In the genomic region with DNA sequence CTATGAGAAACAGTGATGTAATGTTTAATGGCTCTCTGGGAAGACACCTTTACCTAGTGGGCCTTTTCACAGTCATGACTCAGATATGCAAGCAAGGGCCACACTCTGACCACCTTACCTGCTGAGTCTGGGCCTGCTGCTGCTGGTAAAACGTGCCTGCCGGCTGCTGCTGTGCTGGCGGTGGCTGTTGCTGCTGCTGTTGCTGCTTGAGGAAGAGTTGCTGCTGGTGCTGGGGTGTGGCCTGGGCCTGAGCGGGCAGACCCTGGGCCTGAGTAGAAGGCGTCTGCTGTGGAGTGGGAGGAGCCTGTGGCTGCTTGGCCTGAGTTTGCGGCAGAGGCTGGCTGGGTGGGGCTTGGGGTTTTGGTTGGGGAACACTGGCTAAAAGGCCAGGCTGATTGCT, we compare ENCODE assay signal across 16 cellular contexts.
DNase-seq lines count a peak whose midpoint lies in the region; ATAC-seq and TF ChIP-seq lines count a peak whose summit lies in the region.
"Had no signal": no experiment of that assay in that cellular context is flagged by ENCODE, and none has a peak within 500 bp of the region (broad histone marks: within the 10 kb centered on the region; RNA-seq: fewer than 3 reads in every experiment).

No MANE protein-coding gene starts in this region.

- H3K4ac ChIP-seq in H9 (ENCODE audit: low read depth, low read length): no peak overlapping the region

- DNase-seq in CD4-positive, alpha-beta T cell: no peak
- DNase-seq in H9: peak; percentile 94
- DNase-seq in endodermal cell: peak; percentile 92
- DNase-seq in mucosa of descending colon: peak; percentile 61 to 81 (median 78)
- DNase-seq in suprapubic skin (ENCODE audit: low spot score in 2 of 2): no peak
- DNase-seq in cerebellar nuclear complex (lab: John Stamatoyannopoulos, UW): no peak
- no peak for DNase-seq in dorsolateral prefrontal cortex
- DNase-seq: anterior cingulate cortex; effector memory CD4-positive, alpha-beta T cell; heart right ventricle; NCI-H1436 treated with DMSO at 0.1 percent for 48 hours; NCI-H524; RPMI8226; T-helper 9 cell had no signal

- no peak overlapping the region for H4K91ac ChIP-seq in H9 (ENCODE audit: insufficient read length, low read depth, low read length)

- H3K23me2 ChIP-seq in H9 (ENCODE audit: insufficient read length, low read depth, low read length, poor library complexity, severe bottlenecking): no peaks in the 10 kb centered on the region

- H2BK12ac ChIP-seq in H9 (ENCODE audit: insufficient read length, low read depth, low read length): no peak overlapping the region

- H3K27me3 ChIP-seq in CD4-positive, alpha-beta T cell (ENCODE audit: control insufficient read depth, insufficient read depth, low read length): no peaks in the 10 kb centered on the region
- H3K27me3 ChIP-seq in H9 (ENCODE audit: insufficient read depth, low read length) (no peaks in the 10 kb centered on the region), endodermal cell (ENCODE audit: control insufficient read depth, insufficient read depth, low read length, poor library complexity, severe bottlenecking) (no peaks in the 10 kb centered on the region), suprapubic skin (no peaks in the 10 kb centered on the region), dorsolateral prefrontal cortex (no peaks in the 10 kb centered on the region)
- H3K27me3 ChIP-seq: BLaER1 treated with 17β-estradiol and CSF1 and Interleukin-3, amounts not matched to agents 10 nM and 100 nM; heart right ventricle had no signal

- CTCF ChIA-PET in CD4-positive, alpha-beta T cell (lab: Charles Lee): no interaction called here

- no peak overlapping the region for H3K27ac ChIP-seq in CD4-positive, alpha-beta T cell (ENCODE audit: low read depth, low read length)
- no peak overlapping the region for H3K27ac ChIP-seq in H9 (ENCODE audit: insufficient read length, low read depth, low read length)
- H3K27ac ChIP-seq in endodermal cell (ENCODE audit: low read depth, low read length): no peak overlapping the region
- H3K27ac ChIP-seq in suprapubic skin: no peak overlapping the region
- peak overlapping the region in 2 of 59 donors; percentile 5 for H3K27ac ChIP-seq in dorsolateral prefrontal cortex
- H3K27ac ChIP-seq: BLaER1 treated with 17β-estradiol and CSF1 and Interleukin-3, amounts not matched to agents 10 nM and 100 nM; heart right ventricle had no signal

- H2BK20ac ChIP-seq in H9 (ENCODE audit: low read depth, low read length, poor library complexity, severe bottlenecking): no peak overlapping the region

- H2AFZ ChIP-seq in H9 (ENCODE audit: low read length): no peak overlapping the region

- H3K14ac ChIP-seq in H9 (ENCODE audit: insufficient read depth, low read length): no peak overlapping the region

- peak overlapping the region; percentile 58 for H3K27ac Mint-ChIP-seq in CD4-positive, alpha-beta T cell
- H3K27ac Mint-ChIP-seq in H9: peak overlapping the region; percentile 48 to 94 (median 89); a peak in 4 of 7 replicates
- peak overlapping the region; percentile 56 for H3K27ac Mint-ChIP-seq in endodermal cell

- no peak overlapping the region for H3K4me3 Mint-ChIP-seq in CD4-positive, alpha-beta T cell
- H3K4me3 Mint-ChIP-seq in H9 (no peak overlapping the region), endodermal cell (no peak overlapping the region)

- no peak overlapping the region for H3K18ac ChIP-seq in H9 (ENCODE audit: insufficient read length, low read depth, low read length)

- no CpG with 5 or more reads among the region's 6 CpGs for WGBS in H9 (ENCODE audit: extremely low coverage, insufficient read length, low lambda C conversion rate)
- 72 to 82% methylated on average over 2 to 6 of the region's 6 CpGs for WGBS in endodermal cell (ENCODE audit: insufficient coverage in 1 of 2, insufficient read length in 1 of 2), 2 experiments
- WGBS in suprapubic skin: 60% methylated on average over 2 of the region's 6 CpGs

- no peaks in the 10 kb centered on the region for H4K20me1 ChIP-seq in H9 (ENCODE audit: control insufficient read depth, insufficient read depth, insufficient read length)

- intact Hi-C loops in CD4-positive, alpha-beta T cell (cut with DNase I, micrococcal nuclease): no loop called here
- intact Hi-C loops in mucosa of descending colon (cut with DNase I, micrococcal nuclease) (no loop called here), dorsolateral prefrontal cortex (cut with DNase I) (no loop called here)

- H3K27me3 Mint-ChIP-seq in CD4-positive, alpha-beta T cell: no peaks in the 10 kb centered on the region
- no peaks in the 10 kb centered on the region for H3K27me3 Mint-ChIP-seq in H9 (ENCODE audit: low read depth)
- no peaks in the 10 kb centered on the region for H3K27me3 Mint-ChIP-seq in endodermal cell (ENCODE audit: insufficient read depth)

- no peak for ATAC-seq in CD4-positive, alpha-beta T cell (ENCODE audit: poor library complexity)
- ATAC-seq in mucosa of descending colon (peak; percentile 94), HG02759 (IDR thresholded peaks at IDR 0.05; ENCODE audit: unreplicated experiment) (no peak)

- no peaks in the 10 kb centered on the region for H3K4me1 ChIP-seq in H9 (ENCODE audit: insufficient read depth, low read length)
- H3K4me1 ChIP-seq in endodermal cell (ENCODE audit: control insufficient read depth, insufficient read depth, low read length): no peaks in the 10 kb centered on the region
- peaks cover 4% of the 10 kb centered on the region for H3K4me1 ChIP-seq in mucosa of descending colon (ENCODE audit: low read depth)
- peaks cover 10% of the 10 kb centered on the region for H3K4me1 ChIP-seq in suprapubic skin
- H3K4me1 ChIP-seq: BLaER1 treated with 17β-estradiol and CSF1 and Interleukin-3, amounts not matched to agents 10 nM and 100 nM had no signal

- no peak for TF ChIP-seq CTCF in CD4-positive, alpha-beta T cell (IDR thresholded peaks at IDR 0.05)
- TF ChIP-seq CTCF in H9 (conservative IDR thresholded peaks at IDR 0.05) (no peak), endodermal cell (conservative IDR thresholded peaks at IDR 0.05) (no peak), mucosa of descending colon (IDR thresholded peaks at IDR 0.05) (no peak), suprapubic skin (IDR thresholded peaks at IDR 0.05) (no peak), dorsolateral prefrontal cortex (IDR thresholded peaks at IDR 0.05 in 54 of 56, conservative IDR thresholded peaks at IDR 0.05 in 2 of 56; ENCODE audit: low read depth in 1 of 56, partially characterized antibody in 56 of 56) (no peak)

- TF ChIP-seq POLR2A in suprapubic skin (IDR thresholded peaks at IDR 0.05): no peak

- H3K9me3 Mint-ChIP-seq in CD4-positive, alpha-beta T cell: no peaks in the 10 kb centered on the region
- H3K9me3 Mint-ChIP-seq in H9 (no peaks in the 10 kb centered on the region), endodermal cell (no peaks in the 10 kb centered on the region)

- no peak for TF ChIP-seq EP300 in suprapubic skin (IDR thresholded peaks at IDR 0.05)

- POLR2A ChIA-PET in CD4-positive, alpha-beta T cell (lab: Charles Lee): no interaction called here

- no peak overlapping the region for H2AK5ac ChIP-seq in H9 (ENCODE audit: insufficient read length, low read length)

- no peak overlapping the region for H2BK120ac ChIP-seq in H9 (ENCODE audit: low read depth, low read length, poor library complexity, severe bottlenecking)

- H3K9ac ChIP-seq in H9 (ENCODE audit: extremely low read depth, insufficient read length, low read length) (no peak overlapping the region), endodermal cell (ENCODE audit: extremely low read depth, low read length, poor library complexity, severe bottlenecking) (no peak overlapping the region)
- H3K9ac ChIP-seq: BLaER1 treated with 17β-estradiol and CSF1 and Interleukin-3, amounts not matched to agents 10 nM and 100 nM had no signal

- H3K36me3 ChIP-seq in endodermal cell (ENCODE audit: control insufficient read depth, insufficient read depth, low read length) (peaks cover 53% of the 10 kb centered on the region), mucosa of descending colon (ENCODE audit: low read depth) (peaks cover 2% of the 10 kb centered on the region), suprapubic skin (peaks cover 54% of the 10 kb centered on the region)

- H3K4me3 ChIP-seq in endodermal cell (ENCODE audit: low read length): no peak overlapping the region
- no peak overlapping the region for H3K4me3 ChIP-seq in mucosa of descending colon
- no peak overlapping the region for H3K4me3 ChIP-seq in suprapubic skin
- H3K4me3 ChIP-seq in dorsolateral prefrontal cortex: no peak overlapping the region
- H3K4me3 ChIP-seq: BLaER1 treated with 17β-estradiol and CSF1 and Interleukin-3, amounts not matched to agents 10 nM and 100 nM; heart right ventricle had no signal

- H3K4me1 Mint-ChIP-seq in CD4-positive, alpha-beta T cell (ENCODE audit: low read depth): no peaks in the 10 kb centered on the region
- H3K4me1 Mint-ChIP-seq in H9 (peaks cover 27 to 28% of the 10 kb centered on the region in 2 experiments), endodermal cell (peaks cover 5% of the 10 kb centered on the region)

- H3K79me1 ChIP-seq in H9 (ENCODE audit: insufficient read depth, low read depth, low read length, poor library complexity, severe bottlenecking): no peaks in the 10 kb centered on the region

- H2BK15ac ChIP-seq in H9 (ENCODE audit: low read depth, low read length): no peak overlapping the region

- H3K36me3 Mint-ChIP-seq in CD4-positive, alpha-beta T cell (ENCODE audit: low read depth): peaks cover 93% of the 10 kb centered on the region
- H3K36me3 Mint-ChIP-seq in H9 (ENCODE audit: insufficient read depth in 1 of 3, low read depth in 3 of 3) (peaks cover 16 to 41% (median 35%) of the 10 kb centered on the region in 3 experiments), endodermal cell (ENCODE audit: low read depth) (peaks cover 42% of the 10 kb centered on the region)

- no peak overlapping the region for H3K56ac ChIP-seq in H9 (ENCODE audit: insufficient read length, low read depth, low read length)

- H3T11ph ChIP-seq in H9 (ENCODE audit: low read length): no peak overlapping the region

- H3K79me2 ChIP-seq in H9 (ENCODE audit: insufficient read depth, low read length): no peaks in the 10 kb centered on the region

- H4K8ac ChIP-seq in H9 (replicated peaks; ENCODE audit: insufficient read length, low read depth, low read length): no peak overlapping the region

- H3K23ac ChIP-seq in H9 (ENCODE audit: insufficient read length, low read depth, low read length): no peak overlapping the region

- H3K9me3 ChIP-seq in CD4-positive, alpha-beta T cell (ENCODE audit: control insufficient read depth, low read length): no peaks in the 10 kb centered on the region
- no peaks in the 10 kb centered on the region for H3K9me3 ChIP-seq in H9 (ENCODE audit: control insufficient read depth, low read depth, low read length)
- no peaks in the 10 kb centered on the region for H3K9me3 ChIP-seq in endodermal cell (ENCODE audit: control insufficient read depth, low read length)
- H3K9me3 ChIP-seq in mucosa of descending colon: no peaks in the 10 kb centered on the region
- no peaks in the 10 kb centered on the region for H3K9me3 ChIP-seq in suprapubic skin
- H3K9me3 ChIP-seq: BLaER1 treated with 17β-estradiol and CSF1 and Interleukin-3, amounts not matched to agents 10 nM and 100 nM; heart right ventricle had no signal

- no peak overlapping the region for H4K5ac ChIP-seq in H9 (ENCODE audit: insufficient read length, low read depth, low read length)

- no peak overlapping the region for H2BK5ac ChIP-seq in H9 (ENCODE audit: insufficient read length, low read length)

- no peak overlapping the region for H3K4me2 ChIP-seq in H9 (ENCODE audit: insufficient read depth, insufficient read length, low read length)
- H3K4me2 ChIP-seq: BLaER1 treated with 17β-estradiol and CSF1 and Interleukin-3, amounts not matched to agents 10 nM and 100 nM had no signal

Comparison
In these comparisons a context has a peak if more than half of its experiments do, and no peak if none do; other contexts are left out.
1. DNase-seq: peak in H9 (single experiment), endodermal cell (single experiment) and mucosa of descending colon (3 of 3); none in CD4-positive, alpha-beta T cell (0 of 10), suprapubic skin (0 of 2), cerebellar nuclear complex (0 of 2) and dorsolateral prefrontal cortex (0 of 10).
2. Peak in every context shown above with its lines, with median percentiles within 50 percentile points of each other: H3K27ac Mint-ChIP-seq.